Comparison of ENCODE assay signal across 20 cellular contexts in genomic region chr3:56291953-56292352, GRCh38.
DNase-seq lines count a peak whose midpoint lies in the region; ATAC-seq, FAIRE-seq and TF ChIP-seq lines count a peak whose summit lies in the region.
"Had no signal": no experiment of that assay in that cellular context is flagged by ENCODE, and none has a peak within 500 bp of the region (broad histone marks: within the 10 kb centered on the region; RNA-seq: fewer than 3 reads in every experiment).

No MANE protein-coding gene starts in this region.

- H4K20me1 ChIP-seq in astrocyte (ENCODE audit: insufficient read depth, low read length): no peaks in the 10 kb centered on the region

- H3K9ac ChIP-seq in astrocyte (ENCODE audit: low read length): peak overlapping the region; percentile 3

- H3K4me3 ChIP-seq in astrocyte (ENCODE audit: insufficient read depth, low read depth, low read length) (no peak overlapping the region), upper lobe of right lung (no peak overlapping the region)
- H3K4me3 ChIP-seq: heart right ventricle, left ventricle myocardium inferior, right lobe of liver, stomach had no signal

- FAIRE-seq in astrocyte (lab: Jason Lieb, UNC): no peak
- FAIRE-seq: HTR-8/SVneo had no signal

- H3K27me3 ChIP-seq in astrocyte (ENCODE audit: insufficient read depth, low read length) (peaks cover 55% of the 10 kb centered on the region), upper lobe of right lung (no peaks in the 10 kb centered on the region)
- H3K27me3 ChIP-seq: BE2C, heart right ventricle, right lobe of liver, stomach had no signal

- no peaks in the 10 kb centered on the region for H3K36me3 ChIP-seq in astrocyte (ENCODE audit: insufficient read depth, low read length)
- H3K36me3 ChIP-seq in upper lobe of right lung: no peaks in the 10 kb centered on the region
- H3K36me3 ChIP-seq: BE2C, heart right ventricle, left ventricle myocardium inferior, right lobe of liver, stomach had no signal

- DNase-seq in Daoy (ENCODE audit: low read depth) (peak; percentile 48), astrocyte (ENCODE audit: low read depth) (peak; percentile 85), NCI-H524 (lab: John Stamatoyannopoulos, UW) (no peak), upper lobe of right lung (no peak), NCI-H2081 (lab: John Stamatoyannopoulos, UW) (no peak)
- DNase-seq in activated naive CD4-positive, alpha-beta T cell treated with anti-CD3 and anti-CD28 coated beads, Interleukin-2, amount 10 ng/mL, durations not matched to agents 7 days and 5 days: no peak
- DNase-seq: activated CD4-positive, alpha-beta T cell treated with anti-CD3 and anti-CD28 coated beads for 4 hours; activated naive CD4-positive, alpha-beta T cell; BE2C; central memory CD4-positive, alpha-beta T cell; DMS53; heart right ventricle; left ventricle myocardium inferior; naive thymus-derived CD8-positive, alpha-beta T cell; right lobe of liver; stomach; SW 1271 had no signal

- peak overlapping the region; percentile 66 for H3K27ac ChIP-seq in astrocyte (ENCODE audit: low read depth, low read length)
- no peak overlapping the region for H3K27ac ChIP-seq in upper lobe of right lung
- H3K27ac ChIP-seq: heart right ventricle, left ventricle myocardium inferior, right lobe of liver, stomach had no signal

- H3K9me3 Mint-ChIP-seq in astrocyte (ENCODE audit: unreplicated experiment): peaks cover 2% of the 10 kb centered on the region
- no peaks in the 10 kb centered on the region for H3K9me3 Mint-ChIP-seq in activated naive CD4-positive, alpha-beta T cell treated with anti-CD3 and anti-CD28 coated beads, Interleukin-2, amount 10 ng/mL, durations not matched to agents 7 days and 5 days

- peak overlapping the region; percentile 58 for H3K4me2 ChIP-seq in astrocyte (ENCODE audit: low read length)

- H3K4me3 Mint-ChIP-seq in astrocyte (ENCODE audit: unreplicated experiment): no peak overlapping the region
- H3K4me3 Mint-ChIP-seq in activated naive CD4-positive, alpha-beta T cell treated with anti-CD3 and anti-CD28 coated beads, Interleukin-2, amount 10 ng/mL, durations not matched to agents 7 days and 5 days: no peak overlapping the region
- H3K4me3 Mint-ChIP-seq: naive thymus-derived CD8-positive, alpha-beta T cell had no signal

- H3K9me3 ChIP-seq in astrocyte (ENCODE audit: insufficient read depth, low read depth, low read length) (no peaks in the 10 kb centered on the region), upper lobe of right lung (no peaks in the 10 kb centered on the region)
- H3K9me3 ChIP-seq: BE2C, heart right ventricle, left ventricle myocardium inferior, right lobe of liver had no signal

- H3K79me2 ChIP-seq in astrocyte (ENCODE audit: insufficient read depth, low read length): no peaks in the 10 kb centered on the region

- intact Hi-C loops in upper lobe of right lung (cut with DNase I): no loop called here

- TF ChIP-seq CTCF in astrocyte (IDR thresholded peaks at IDR 0.05; ENCODE audit: insufficient read depth, low read depth, low read length) (no peak), upper lobe of right lung (IDR thresholded peaks at IDR 0.05) (no peak)

- no peaks in the 10 kb centered on the region for H3K36me3 Mint-ChIP-seq in astrocyte (ENCODE audit: low read depth, unreplicated experiment)
- H3K36me3 Mint-ChIP-seq in activated naive CD4-positive, alpha-beta T cell treated with anti-CD3 and anti-CD28 coated beads, Interleukin-2, amount 10 ng/mL, durations not matched to agents 7 days and 5 days: no peaks in the 10 kb centered on the region
- H3K36me3 Mint-ChIP-seq: naive thymus-derived CD8-positive, alpha-beta T cell had no signal

- H3K27ac Mint-ChIP-seq in astrocyte (ENCODE audit: unreplicated experiment): no peak overlapping the region
- no peak overlapping the region for H3K27ac Mint-ChIP-seq in activated naive CD4-positive, alpha-beta T cell treated with anti-CD3 and anti-CD28 coated beads, Interleukin-2, amount 10 ng/mL, durations not matched to agents 7 days and 5 days

- H3K4me1 ChIP-seq in astrocyte (ENCODE audit: insufficient read depth, low read length): peaks cover 5% of the 10 kb centered on the region
- H3K4me1 ChIP-seq in upper lobe of right lung: no peaks in the 10 kb centered on the region
- H3K4me1 ChIP-seq: BE2C, heart right ventricle, left ventricle myocardium inferior, right lobe of liver, stomach had no signal

- CTCF ChIA-PET in activated naive CD4-positive, alpha-beta T cell treated with anti-CD3 and anti-CD28 coated beads, Interleukin-2, amount 10 ng/mL, durations not matched to agents 7 days and 5 days (lab: Charles Lee): interaction anchor here (5.2 kb wide), 1 partner anchor 11 kb away, joined by 22 read pairs; no protein-coding TSS in a partner anchor

- H2AFZ ChIP-seq in astrocyte (ENCODE audit: low read depth, low read length): no peak overlapping the region

- H3K4me1 Mint-ChIP-seq in astrocyte (ENCODE audit: low read depth, unreplicated experiment): peaks cover 9% of the 10 kb centered on the region
- peaks cover 5% of the 10 kb centered on the region for H3K4me1 Mint-ChIP-seq in activated naive CD4-positive, alpha-beta T cell treated with anti-CD3 and anti-CD28 coated beads, Interleukin-2, amount 10 ng/mL, durations not matched to agents 7 days and 5 days
- H3K4me1 Mint-ChIP-seq: naive thymus-derived CD8-positive, alpha-beta T cell had no signal

- H3K27me3 Mint-ChIP-seq in astrocyte (ENCODE audit: low read depth, unreplicated experiment): no peaks in the 10 kb centered on the region
- peaks cover 12% of the 10 kb centered on the region for H3K27me3 Mint-ChIP-seq in activated naive CD4-positive, alpha-beta T cell treated with anti-CD3 and anti-CD28 coated beads, Interleukin-2, amount 10 ng/mL, durations not matched to agents 7 days and 5 days

- ATAC-seq in GM19035 (IDR thresholded peaks at IDR 0.05; ENCODE audit: unreplicated experiment): peak; percentile 67
- peak; percentile 83 for ATAC-seq in HG03060 (IDR thresholded peaks at IDR 0.05; ENCODE audit: low read depth, unreplicated experiment)
- ATAC-seq in upper lobe of right lung: no peak
- ATAC-seq: naive thymus-derived CD8-positive, alpha-beta T cell; right lobe of liver had no signal

Comparison
In these comparisons a context has a peak if more than half of its experiments do, and no peak if none do; other contexts are left out.
1. DNase-seq: peak in Daoy (single experiment) and astrocyte (single experiment); none in NCI-H524 (0 of 2), upper lobe of right lung (single experiment), NCI-H2081 (0 of 2) and activated naive CD4-positive, alpha-beta T cell treated with anti-CD3 and anti-CD28 coated beads, Interleukin-2, amount 10 ng/mL, durations not matched to agents 7 days and 5 days (single experiment).